Comparison of ENCODE assay signal across 1 cellular context in the genomic region with DNA sequence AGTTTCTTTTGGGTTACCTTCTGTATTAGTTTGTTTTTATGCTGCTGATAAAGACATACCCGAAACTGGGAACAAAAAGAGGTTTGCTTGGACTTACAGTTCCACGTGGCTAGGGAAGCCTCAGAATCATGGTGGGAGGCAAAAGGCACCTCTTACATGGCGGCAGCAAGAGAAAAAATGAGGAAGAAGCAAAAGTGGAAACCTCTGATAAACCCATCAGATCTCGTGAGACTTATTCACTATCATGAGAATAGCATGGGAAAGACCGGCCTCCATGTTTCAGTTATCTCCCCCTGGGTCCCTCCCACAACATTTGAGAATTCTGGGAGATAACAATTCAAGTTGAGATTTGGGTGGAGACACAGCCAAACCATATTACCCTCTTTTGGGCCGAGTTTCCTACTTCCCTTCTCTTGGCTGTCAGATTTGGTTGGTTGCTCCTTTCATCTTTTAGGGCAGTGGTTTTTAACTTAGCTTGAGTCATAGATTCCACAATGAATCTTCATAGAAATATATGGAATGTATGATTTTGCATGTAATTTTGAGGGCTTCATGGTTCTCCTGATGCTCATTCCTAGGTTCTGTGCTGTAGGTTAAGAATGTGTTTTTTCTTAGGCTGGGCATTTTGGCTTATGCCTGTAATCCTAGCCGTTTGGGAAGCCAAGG.
TF ChIP-seq lines count a peak whose summit lies in the region.

No MANE protein-coding gene starts in this region.

TF ChIP-seq in SK-N-SH, 30 proteins besides CTCF, POLR2A, EP300 and RAD21 (continued from another document):
- TF ChIP-seq TAF1 (IDR thresholded peaks at IDR 0.05; ENCODE audit: borderline replicate concordance, low read depth, low read length): no peak
